Comparison of ENCODE assay signal across 10 cellular contexts in genomic region chr6:113361014-113361645, GRCh38.
A peak's percentile ranks its signal among the peaks of the same experiment; 100 is the strongest.
DNase-seq lines count a peak whose midpoint lies in the region; ATAC-seq and TF ChIP-seq lines count a peak whose summit lies in the region.
"Had no signal": no experiment of that assay in that cellular context is flagged by ENCODE, and none has a peak within 500 bp of the region (broad histone marks: within the 10 kb centered on the region; RNA-seq: fewer than 3 reads in every experiment).

No MANE protein-coding gene starts in this region.

- no peak for TF ChIP-seq CTCF in HEK293 (tag by site-specific recombination; IDR thresholded peaks at IDR 0.05)

- ATAC-seq in HG03571 (IDR thresholded peaks at IDR 0.05; ENCODE audit: unreplicated experiment) (no peak), GM18502 (IDR thresholded peaks at IDR 0.05; ENCODE audit: poor library complexity, unreplicated experiment) (no peak)
- no peak for ATAC-seq in activated CD4-positive, CD25-positive, alpha-beta regulatory T cell treated with anti-CD3 and anti-CD28 coated beads, Interleukin-2, amount 50 U/mL, for 24 hours
- ATAC-seq: T-cell had no signal

- H3K27ac ChIP-seq in HEK293 (ENCODE audit: extremely low read depth, low read depth, low read length) = peak overlapping the region; percentile 18; the same call in 1 of the 2 replicates
- peak overlapping the region; percentile 79 for H3K27ac ChIP-seq in SJCRH30
- H3K27ac ChIP-seq: HL-60 had no signal

- DNase-seq in AG08395 (ENCODE audit: low spot score) = peak; percentile 41
- DNase-seq in SJCRH30 = peak; percentile 53 to 83
- DNase-seq in glomerular visceral epithelial cell (ENCODE audit: extremely low spot score) = peak; percentile 83
- no peak for DNase-seq in H7
- DNase-seq: T-cell had no signal

- H3K36me3 ChIP-seq in HEK293 (ENCODE audit: control insufficient read depth in 2 of 2, insufficient read depth in 1 of 2, low read length in 2 of 2) = no peaks in the 10 kb centered on the region
- no peaks in the 10 kb centered on the region for H3K36me3 ChIP-seq in SJCRH30
- no peaks in the 10 kb centered on the region for H3K36me3 ChIP-seq in H7 (replicated peaks; ENCODE audit: control insufficient read depth, insufficient read depth, low read length)

- H3K4me1 ChIP-seq in HEK293 (ENCODE audit: control insufficient read depth, insufficient read depth, low read length) (peaks cover 17% of the 10 kb centered on the region), SJCRH30 (peaks cover 42% of the 10 kb centered on the region)

- H3K9me3 ChIP-seq in HEK293 (ENCODE audit: control insufficient read depth, insufficient read depth, low read depth, low read length) (no peaks in the 10 kb centered on the region), SJCRH30 (replicated peaks) (no peaks in the 10 kb centered on the region; the same call in 1 of the 2 replicates)

- CTCF ChIA-PET in HEK293 (lab: Yijun Ruan, JAX) = no interaction called here

- POLR2A ChIA-PET in HEK293 (lab: Yijun Ruan, JAX) = no interaction called here

- no peaks in the 10 kb centered on the region for H3K27me3 ChIP-seq in SJCRH30
- H3K27me3 ChIP-seq in H7 (ENCODE audit: control insufficient read depth, insufficient read depth, low read length) = no peaks in the 10 kb centered on the region

- H3K4me3 ChIP-seq in HEK293 (ENCODE audit: low read depth, low read length) (peak overlapping the region; percentile 13), SJCRH30 (peak overlapping the region; percentile 25; the same call in 1 of the 2 replicates), H7 (ENCODE audit: insufficient read depth, low read depth, low read length) (no peak overlapping the region)

TF ChIP-seq in HEK293, 187 proteins besides CTCF, POLR2A, EP300 and RAD21:
- TF ChIP-seq ZNF843 (tag by site-specific recombination; IDR thresholded peaks at IDR 0.05) (0 out of 2 replicates have a peak, but pooled peaks have one; percentile 50), ZNF621 (tag by site-specific recombination; IDR thresholded peaks at IDR 0.05) (no peak), GLI2 (tag by site-specific recombination; IDR thresholded peaks at IDR 0.05; ENCODE audit: borderline replicate concordance, low read depth) (no peak), HIC1 (tag by site-specific recombination; IDR thresholded peaks at IDR 0.05) (peak; percentile 42; the same call in 1 of the 2 replicates), ATF2 (tag by site-specific recombination; IDR thresholded peaks at IDR 0.05; ENCODE audit: low read depth) (0 out of 2 replicates have a peak, but pooled peaks have one; percentile 11), ZNF341 (tag by site-specific recombination; IDR thresholded peaks at IDR 0.05; ENCODE audit: low read depth) (0 out of 2 replicates have a peak, but pooled peaks have one; percentile 35), ZXDB (tag by site-specific recombination; IDR thresholded peaks at IDR 0.05) (0 out of 2 replicates have a peak, but pooled peaks have one; percentile 30), HOXD13 (CRISPR knock-in tag; IDR thresholded peaks at IDR 0.05; ENCODE audit: borderline replicate concordance) (peak; percentile 37; the same call in 1 of the 2 replicates), FEZF1 (tag by site-specific recombination; IDR thresholded peaks at IDR 0.05) (0 out of 2 replicates have a peak, but pooled peaks have one; percentile 28), PRDM6 (tag by site-specific recombination; IDR thresholded peaks at IDR 0.05) (peak; percentile 68), GFI1B (tag by site-specific recombination; IDR thresholded peaks at IDR 0.05) (peak; percentile 50; the same call in 1 of the 2 replicates)
